ENCODE assay signal across 8 cellular contexts in genomic region chr16:28823291-28823718, GRCh38. TPM values are rescaled to one million over a fixed set of nuclear protein-coding genes. Genes with fewer than 3 reads are reported as not detected.
DNase-seq lines count a peak whose midpoint lies in the region; ATAC-seq and TF ChIP-seq lines count a peak whose summit lies in the region.

No MANE protein-coding gene starts in this region.

- peaks cover 7% of the 10 kb centered on the region for H3K27me3 Mint-ChIP-seq in neural progenitor cell (ENCODE audit: insufficient read depth, low read depth)

- H4K20me1 ChIP-seq in neural progenitor cell (ENCODE audit: low read depth) = peaks cover 41% of the 10 kb centered on the region

- H3F3A ChIP-seq in neural progenitor cell (ENCODE audit: low read depth) = peaks cover 33% of the 10 kb centered on the region

- peak; percentile 29 for ATAC-seq in GM21529 (IDR thresholded peaks at IDR 0.05; ENCODE audit: unreplicated experiment)

- H3K36me3 ChIP-seq in BE2C (peaks cover 43% of the 10 kb centered on the region), neural progenitor cell (peaks cover 18% of the 10 kb centered on the region)

- H2AFZ ChIP-seq in neural progenitor cell (replicated peaks) = no peak overlapping the region

- peak overlapping the region; percentile 94 for H3K9ac ChIP-seq in neural progenitor cell

- POLR2A ChIA-PET in RWPE1 (lab: Yijun Ruan, JAX; ENCODE audit: low non-redundant PET) = no interaction called here

- H3K36me3 Mint-ChIP-seq in neural progenitor cell = peaks cover 28% of the 10 kb centered on the region

- H3K4me2 ChIP-seq in neural progenitor cell = peak overlapping the region; percentile 80

- H3K27ac ChIP-seq in RWPE1 (peak overlapping the region; percentile 98), epithelial cell of prostate (peak overlapping the region; percentile 98), neural progenitor cell (peak overlapping the region; percentile 92)

- H3K4me1 Mint-ChIP-seq in neural progenitor cell = peaks cover 24% of the 10 kb centered on the region

- H3K9me3 Mint-ChIP-seq in neural progenitor cell = no peaks in the 10 kb centered on the region

- DNase-seq in BE2C (peak; percentile 33), RWPE1 (ENCODE audit: low spot score) (no peak), epithelial cell of prostate (ENCODE audit: low read depth, low spot score) (no peak), neural progenitor cell (ENCODE audit: low spot score) (peak; percentile 74), SHP77 treated with DMSO at 0.1 percent for 48 hours (lab: John Stamatoyannopoulos, UW) (no peak), G401 (ENCODE audit: low spot score) (no peak)
- DNase-seq in activated effector memory CD4-positive, alpha-beta T cell treated with anti-CD3 and anti-CD28 coated beads, Interleukin-2, amount 50 U/mL, for 16 hours = no peak

- H3K4me1 ChIP-seq in BE2C (no peaks in the 10 kb centered on the region), neural progenitor cell (peaks cover 17% of the 10 kb centered on the region)

- no peaks in the 10 kb centered on the region for H3K9me3 ChIP-seq in BE2C
- no peaks in the 10 kb centered on the region for H3K9me3 ChIP-seq in neural progenitor cell (ENCODE audit: low read depth)

- in situ Hi-C loops in G401 (cut with HindIII; ENCODE audit: low sequenced_read_pairs) = no loop called here

- H3K4me3 ChIP-seq in BE2C (ENCODE audit: low read depth, low read length) (peak overlapping the region; percentile 82), neural progenitor cell (peak overlapping the region; percentile 59)

- H3K27ac Mint-ChIP-seq in neural progenitor cell = no peak overlapping the region

- CTCF ChIA-PET in RWPE1 (lab: Yijun Ruan, JAX) = no interaction called here

- peaks cover 70% of the 10 kb centered on the region for H3K79me2 ChIP-seq in neural progenitor cell (ENCODE audit: low read depth)

- peak overlapping the region; percentile 86 for H3K4me3 Mint-ChIP-seq in neural progenitor cell

- H3K27me3 ChIP-seq in BE2C = no peaks in the 10 kb centered on the region
- H3K27me3 ChIP-seq in neural progenitor cell = no peaks in the 10 kb centered on the region

- TF ChIP-seq CTCF in BE2C (IDR thresholded peaks at IDR 0.05; ENCODE audit: low read depth, low read length) = no peak
- no peak for TF ChIP-seq CTCF in RWPE1 (conservative IDR thresholded peaks at IDR 0.05; ENCODE audit: low read depth)
- no peak for TF ChIP-seq CTCF in neural progenitor cell (IDR thresholded peaks at IDR 0.05)

RNA-seq across cellular contexts. Expression of gene ATXN2L, which starts 0.5 kb away (rescaled TPM):
- 384 TPM for polyA plus RNA-seq in BE2C (2012; ENCODE audit: insufficient read depth, insufficient read length, low read depth)
- 21.4 and 61.0 TPM in 2 replicates for total RNA-seq in neural progenitor cell (ENCODE audit: low replicate concordance)
- 44.6 and 55.1 TPM in 2 replicates for total RNA-seq in G401 (2014; rRNA removed; shearing (Covaris generic))

RNA-seq across cellular contexts. Expression of gene TUFM, which starts 22.8 kb away (rescaled TPM):
- 830 TPM for polyA plus RNA-seq in BE2C (2012; ENCODE audit: insufficient read depth, insufficient read length, low read depth)
- total RNA-seq in neural progenitor cell (ENCODE audit: low replicate concordance) = 74.0 and 131 TPM in 2 replicates
- 98.3 and 136 TPM in 2 replicates for total RNA-seq in G401 (2014; rRNA removed; shearing (Covaris generic))

RNA-seq across cellular contexts. Expression of gene SH2B1, which starts 40.3 kb away (rescaled TPM):
- 201 TPM for polyA plus RNA-seq in BE2C (2012; ENCODE audit: insufficient read depth, insufficient read length, low read depth)
- total RNA-seq in neural progenitor cell (ENCODE audit: low replicate concordance) = 12.4 and 30.6 TPM in 2 replicates
- total RNA-seq in G401 (2014; rRNA removed; shearing (Covaris generic)) = 26.0 and 30.9 TPM in 2 replicates

RNA-seq across cellular contexts. Expression of gene ATP2A1, which starts 55.0 kb away (rescaled TPM):
- polyA plus RNA-seq in BE2C (2012; ENCODE audit: insufficient read depth, insufficient read length, low read depth) = 2.7 TPM
- 1.6 and 8.2 TPM in 2 replicates for total RNA-seq in neural progenitor cell (ENCODE audit: low replicate concordance)
- total RNA-seq in G401 (2014; rRNA removed; shearing (Covaris generic)) = 7.8 and 11.1 TPM in 2 replicates

Comparison
In these comparisons a context has a peak if more than half of its experiments do, and no peak if none do; other contexts are left out.
1. DNase-seq: peak in BE2C (single experiment) and neural progenitor cell (single experiment); none in RWPE1 (single experiment), epithelial cell of prostate (single experiment), SHP77 treated with DMSO at 0.1 percent for 48 hours (single experiment), activated effector memory CD4-positive, alpha-beta T cell treated with anti-CD3 and anti-CD28 coated beads, Interleukin-2, amount 50 U/mL, for 16 hours (single experiment) and G401 (single experiment).
2. Peak in every context shown above with its lines, with median percentiles within 50 percentile points of each other: H3K27ac ChIP-seq.